In genomic region chr12:123151679-123152454, GRCh38 we compare ENCODE assay signal across 8 cellular contexts. TPM values are rescaled to one million over a fixed set of nuclear protein-coding genes. Genes with fewer than 3 reads are reported as not detected.
DNase-seq lines count a peak whose midpoint lies in the region; ATAC-seq and TF ChIP-seq lines count a peak whose summit lies in the region.

No MANE protein-coding gene starts in this region.

- TF ChIP-seq CTCF in DOHH2 (IDR thresholded peaks at IDR 0.05; ENCODE audit: low read depth, low read length, poor library complexity, severe bottlenecking) (no peak), PC-3 (conservative IDR thresholded peaks at IDR 0.05; ENCODE audit: low read depth, low read length) (no peak), epithelial cell of esophagus (IDR thresholded peaks at IDR 0.05; ENCODE audit: insufficient read depth, low read depth, low read length, missing control alignments) (no peak), omental fat pad (IDR thresholded peaks at IDR 0.05) (no peak)

- H3K9me3 ChIP-seq in DOHH2 (ENCODE audit: control insufficient read depth, insufficient read depth, low read length) (no peaks in the 10 kb centered on the region), PC-3 (ENCODE audit: low read length) (no peaks in the 10 kb centered on the region), trophoblast cell (ENCODE audit: insufficient read depth, low read depth, low read length) (peaks cover 5% of the 10 kb centered on the region)

- no CpG with 5 or more reads among the region's 24 CpGs for WGBS in trophoblast cell (ENCODE audit: extremely low coverage, insufficient coverage, insufficient read length)

- H2AFZ ChIP-seq in PC-3 (ENCODE audit: low read length), result peak overlapping the region; percentile 86
- no peak overlapping the region for H2AFZ ChIP-seq in trophoblast cell (ENCODE audit: insufficient read depth, low read length, poor library complexity)

- H4K20me1 ChIP-seq in DOHH2 (ENCODE audit: control insufficient read depth, insufficient read depth, low read depth, low read length) (peaks cover 9% of the 10 kb centered on the region; the same call in 1 of the 2 replicates), PC-3 (ENCODE audit: low read length) (no peaks in the 10 kb centered on the region)

- no peak overlapping the region for H2BK5ac ChIP-seq in trophoblast cell (ENCODE audit: low read depth, low read length, poor library complexity)

- CTCF ChIA-PET in PC-3 (lab: Charles Lee), result interaction anchor here (0.6 kb wide), 1 partner anchor 10 kb away, joined by 7 read pairs; no protein-coding TSS in a partner anchor

- H4K91ac ChIP-seq in trophoblast cell (ENCODE audit: low read depth, low read length), result peak overlapping the region; percentile 55

- H4K12ac ChIP-seq in trophoblast cell (ENCODE audit: low read depth, low read length), result peak overlapping the region; percentile 19

- no TSS peak for BruUV-seq in PC-3 (replicated peaks; lab: Mats Ljungman, UMichigan)

- H2BK12ac ChIP-seq in trophoblast cell (ENCODE audit: low read length), result no peak overlapping the region

- peaks cover 34% of the 10 kb centered on the region for H3K27me3 ChIP-seq in DOHH2 (ENCODE audit: control insufficient read depth, low read length)
- H3K27me3 ChIP-seq in PC-3 (ENCODE audit: low read length), result no peaks in the 10 kb centered on the region
- peaks cover 6% of the 10 kb centered on the region for H3K27me3 ChIP-seq in trophoblast cell (ENCODE audit: insufficient read depth, low read length)

- no peak overlapping the region for H3K23ac ChIP-seq in trophoblast cell (ENCODE audit: low read length)

- intact Hi-C loops in PC-3 (cut with micrococcal nuclease), result loop anchor here (2.0 to 5.0 kb wide), 2 partner anchors 65 to 109 kb away; no protein-coding TSS in a partner anchor

- no peak for TF ChIP-seq POLR2A in GM18505 (IDR thresholded peaks at IDR 0.05; ENCODE audit: borderline replicate concordance, extremely low read depth, insufficient read depth, insufficient read length)

- H3K4me1 ChIP-seq in DOHH2 (ENCODE audit: control insufficient read depth, low read length) (peaks cover 7% of the 10 kb centered on the region; the same call in 1 of the 2 replicates), PC-3 (ENCODE audit: insufficient read depth, low read length) (peaks cover 17% of the 10 kb centered on the region), trophoblast cell (ENCODE audit: control insufficient read depth in 1 of 2, insufficient read depth in 2 of 2, low read length in 2 of 2) (peaks cover 5 to 6% of the 10 kb centered on the region in 2 experiments)

- H3K4ac ChIP-seq in trophoblast cell (ENCODE audit: low read depth, low read length), result no peak overlapping the region

- no peak overlapping the region for H3K14ac ChIP-seq in trophoblast cell (ENCODE audit: low read length)

- H3K4me2 ChIP-seq in DOHH2 (ENCODE audit: low read length), result peak overlapping the region; percentile 73
- peak overlapping the region; percentile 91 for H3K4me2 ChIP-seq in PC-3 (ENCODE audit: low read length)
- H3K4me2 ChIP-seq in trophoblast cell (ENCODE audit: low read length), result peak overlapping the region; percentile 87

- H3K9me2 ChIP-seq in DOHH2 (replicated peaks; ENCODE audit: control insufficient read depth, low read length), result no peaks in the 10 kb centered on the region
- no peaks in the 10 kb centered on the region for H3K9me2 ChIP-seq in PC-3 (replicated peaks; ENCODE audit: low read length)

- H3K79me2 ChIP-seq in DOHH2 (ENCODE audit: control insufficient read depth, low read length), result no peaks in the 10 kb centered on the region
- peaks cover 10% of the 10 kb centered on the region; the same call in 1 of the 2 replicates for H3K79me2 ChIP-seq in PC-3 (ENCODE audit: low read length)
- H3K79me2 ChIP-seq in trophoblast cell (ENCODE audit: control insufficient read depth, insufficient read depth, low read length, poor library complexity), result peaks cover 6% of the 10 kb centered on the region

- peaks cover 3% of the 10 kb centered on the region for H3K79me1 ChIP-seq in trophoblast cell (ENCODE audit: low read length)

- H4K8ac ChIP-seq in trophoblast cell (ENCODE audit: low read depth, low read length), result no peak overlapping the region

- H2BK120ac ChIP-seq in trophoblast cell (ENCODE audit: insufficient read depth, low read length, poor library complexity), result no peak overlapping the region

- H2AK5ac ChIP-seq in trophoblast cell (ENCODE audit: low read length), result no peak overlapping the region

- no peak for ATAC-seq in PC-3
- no peak for ATAC-seq in GM21381 (IDR thresholded peaks at IDR 0.05; ENCODE audit: unreplicated experiment)
- no peak for ATAC-seq in omental fat pad (ENCODE audit: low FRiP score)
- no peak for ATAC-seq in GM18505 (IDR thresholded peaks at IDR 0.05; ENCODE audit: unreplicated experiment)

- no peak overlapping the region for H3K27ac ChIP-seq in DOHH2 (ENCODE audit: low read depth, low read length)
- no peak overlapping the region for H3K27ac ChIP-seq in PC-3 (ENCODE audit: low read length)
- no peak overlapping the region for H3K27ac ChIP-seq in trophoblast cell (ENCODE audit: low read depth, low read length)

- H3K9ac ChIP-seq in PC-3 (ENCODE audit: low read length) (peak overlapping the region; percentile 78), trophoblast cell (ENCODE audit: low read length) (peak overlapping the region; percentile 72)

- peaks cover 19% of the 10 kb centered on the region for H3F3A ChIP-seq in DOHH2 (ENCODE audit: control insufficient read depth, insufficient read depth)
- no peaks in the 10 kb centered on the region for H3F3A ChIP-seq in PC-3 (ENCODE audit: low read length, unreplicated experiment)

- DNase-seq in PC-3 (no peak), epithelial cell of esophagus (ENCODE audit: low read depth) (no peak), trophoblast cell (no peak), omental fat pad (ENCODE audit: low spot score) (no peak)
- DNase-seq in activated CD4-positive, CD25-positive, alpha-beta regulatory T cell treated with anti-CD3 and anti-CD28 coated beads, Interleukin-2, amount 50 U/mL, for 72 hours, result no peak

- POLR2A ChIA-PET in PC-3 (lab: Charles Lee; ENCODE audit: unreplicated experiment), result no interaction called here

- H3K4me3 ChIP-seq in DOHH2 (ENCODE audit: low read length), result peak overlapping the region; percentile 71
- peak overlapping the region; percentile 80 for H3K4me3 ChIP-seq in PC-3 (ENCODE audit: low read length)
- peak overlapping the region; percentile 51 for H3K4me3 ChIP-seq in epithelial cell of esophagus (ENCODE audit: low read length)
- peak overlapping the region; percentile 69 for H3K4me3 ChIP-seq in trophoblast cell (ENCODE audit: low read depth, low read length)

- H3K36me3 ChIP-seq in DOHH2 (ENCODE audit: control insufficient read depth, low read length) (peaks cover 20% of the 10 kb centered on the region), PC-3 (ENCODE audit: low read depth, low read length) (peaks cover 1% of the 10 kb centered on the region; the same call in 1 of the 2 replicates), trophoblast cell (ENCODE audit: control insufficient read depth in 1 of 2, insufficient read depth in 2 of 2, low read length in 2 of 2) (peaks cover 0 to 3% of the 10 kb centered on the region in 2 experiments)

- peak overlapping the region; percentile 95 for H3K18ac ChIP-seq in trophoblast cell (ENCODE audit: low read length)

RNA-seq across cellular contexts. Expression of gene PITPNM2, which starts 1.0 kb away (rescaled TPM):
- total RNA-seq in PC-3 (2014; rRNA removed) (5.6 and 8.1 TPM in 2 replicates), omental fat pad (10 to 100 TPM in 3 of 4 donors, 1 to 10 TPM in 1; 2.8 to 19.5 (median 14.2) TPM)
- polyA plus RNA-seq in trophoblast cell (2013), result 4.4 and 4.5 TPM in 2 replicates
